ENCODE assay signal across 18 cellular contexts in genomic region chr4:179695175-179695574, GRCh38.
DNase-seq lines count a peak whose midpoint lies in the region; ATAC-seq, FAIRE-seq and TF ChIP-seq lines count a peak whose summit lies in the region.
"Had no signal": no experiment of that assay in that cellular context is flagged by ENCODE, and none has a peak within 500 bp of the region (broad histone marks: within the 10 kb centered on the region; RNA-seq: fewer than 3 reads in every experiment).

No MANE protein-coding gene starts in this region.

- FAIRE-seq in H54 (lab: Jason Lieb, UNC) (peak; percentile 41), RCC 7860 (lab: Jason Lieb, UNC) (no peak)

- intact Hi-C loops in heart left ventricle (cut with DNase I), result no loop called here

- H3K18ac ChIP-seq in mesenchymal stem cell (ENCODE audit: low read depth in 1 of 2, low read length in 2 of 2), result no peak overlapping the region

- no peak overlapping the region for H4K91ac ChIP-seq in mesenchymal stem cell (ENCODE audit: low read length)

- ATAC-seq in HG03095 (IDR thresholded peaks at IDR 0.05; ENCODE audit: unreplicated experiment), result no peak
- ATAC-seq in heart left ventricle, result no peak
- ATAC-seq: GM23338 had no signal

- H3K36me3 ChIP-seq in mesenchymal stem cell (ENCODE audit: control insufficient read depth in 1 of 2, insufficient read depth in 2 of 2, low read depth in 1 of 2, low read length in 2 of 2), result no peaks in the 10 kb centered on the region
- no peaks in the 10 kb centered on the region for H3K36me3 ChIP-seq in right atrium auricular region
- no peaks in the 10 kb centered on the region for H3K36me3 ChIP-seq in heart left ventricle
- H3K36me3 ChIP-seq: BLaER1 had no signal

- no peak overlapping the region for H2BK12ac ChIP-seq in mesenchymal stem cell (ENCODE audit: low read length in 2 of 2)

- H3K4me3 ChIP-seq in mesenchymal stem cell (ENCODE audit: insufficient read depth in 1 of 2, low read depth in 1 of 2, low read length in 2 of 2), result no peak overlapping the region
- H3K4me3 ChIP-seq in right atrium auricular region, result no peak overlapping the region
- H3K4me3 ChIP-seq in heart left ventricle, result no peak overlapping the region
- H3K4me3 ChIP-seq: BLaER1, GM23338 had no signal

- WGBS in mesenchymal stem cell, result 10% methylated on average over 4 of the region's 5 CpGs
- WGBS in heart left ventricle, 4 donors, result 73 to 81% (median 77%) methylated on average over 5 of the region's 5 CpGs

- H3K27ac ChIP-seq in mesenchymal stem cell (ENCODE audit: low read length, poor library complexity, severe bottlenecking) (peak overlapping the region; percentile 42), right atrium auricular region (no peak overlapping the region), heart left ventricle (no peak overlapping the region)
- H3K27ac ChIP-seq: BLaER1 had no signal

- no peak overlapping the region for H2AFZ ChIP-seq in mesenchymal stem cell (ENCODE audit: low read depth, low read length)
- H2AFZ ChIP-seq: GM23338 had no signal

- H3K27me3 ChIP-seq in mesenchymal stem cell (ENCODE audit: control insufficient read depth in 1 of 2, insufficient read depth in 1 of 2, low read length in 2 of 2) (no peaks in the 10 kb centered on the region), right atrium auricular region (no peaks in the 10 kb centered on the region), heart left ventricle (no peaks in the 10 kb centered on the region)
- H3K27me3 ChIP-seq: BLaER1 had no signal

- no peak overlapping the region for H2BK120ac ChIP-seq in mesenchymal stem cell (ENCODE audit: low read depth, low read length)

- no peak overlapping the region for H3K9ac ChIP-seq in mesenchymal stem cell (ENCODE audit: low read length)
- H3K9ac ChIP-seq: BLaER1 had no signal

- DNase-seq in H54 (ENCODE audit: insufficient read length, low spot score), result peak; percentile 1
- peak; percentile 4 for DNase-seq in RCC 7860 (ENCODE audit: low spot score)
- DNase-seq in brain pericyte (ENCODE audit: low read depth, low spot score), result peak; percentile 5
- DNase-seq in mesenchymal stem cell, result peak; percentile 88
- no peak for DNase-seq in right atrium auricular region (ENCODE audit: low spot score)
- DNase-seq in NCI-H2196 (lab: John Stamatoyannopoulos, UW; ENCODE audit: unreplicated experiment), result no peak
- DNase-seq in heart left ventricle, result no peak
- DNase-seq: activated CD4-positive, CD25-positive, alpha-beta regulatory T cell; activated naive CD4-positive, alpha-beta T cell treated with anti-CD3 and anti-CD28 coated beads for 36 hours; DMS153; endodermal cell; glutamatergic neuron; islet precursor cell; NCI-H1417 treated with DMSO at 0.1 percent for 48 hours; NCI-H345 had no signal

- TF ChIP-seq POLR2A in H54 (IDR thresholded peaks at IDR 0.05; ENCODE audit: low read depth, low read length), result no peak
- TF ChIP-seq POLR2A in heart left ventricle (IDR thresholded peaks at IDR 0.05), result no peak

- H2BK15ac ChIP-seq in mesenchymal stem cell (ENCODE audit: low read depth, poor library complexity, severe bottlenecking), result no peak overlapping the region

- H4K8ac ChIP-seq in mesenchymal stem cell (ENCODE audit: low read length), result no peak overlapping the region

- H3K4me2 ChIP-seq in mesenchymal stem cell (ENCODE audit: low read length, poor library complexity, severe bottlenecking), result no peak overlapping the region
- H3K4me2 ChIP-seq: BLaER1, GM23338 had no signal

- no peak overlapping the region for H3K23ac ChIP-seq in mesenchymal stem cell (ENCODE audit: low read length in 2 of 2)

- no peak overlapping the region for H2BK5ac ChIP-seq in mesenchymal stem cell (ENCODE audit: low read depth, low read length, poor library complexity, severe bottlenecking)

- TF ChIP-seq CTCF in right atrium auricular region (IDR thresholded peaks at IDR 0.05) (no peak), heart left ventricle (IDR thresholded peaks at IDR 0.05) (no peak)

- no peaks in the 10 kb centered on the region for H3K4me1 ChIP-seq in mesenchymal stem cell (ENCODE audit: control insufficient read depth, insufficient read depth, low read depth, low read length)
- H3K4me1 ChIP-seq in right atrium auricular region, result no peaks in the 10 kb centered on the region
- H3K4me1 ChIP-seq in heart left ventricle, result no peaks in the 10 kb centered on the region
- H3K4me1 ChIP-seq: BLaER1 had no signal

- H3K79me1 ChIP-seq in mesenchymal stem cell (replicated peaks; ENCODE audit: low read length, poor library complexity, severe bottlenecking), result no peaks in the 10 kb centered on the region

- H3K9me3 ChIP-seq in mesenchymal stem cell (ENCODE audit: control insufficient read depth, low read length) (peaks cover 21% of the 10 kb centered on the region), right atrium auricular region (no peaks in the 10 kb centered on the region), heart left ventricle (peaks cover 0 to 3% (median 0%) of the 10 kb centered on the region in 12 donors)
- H3K9me3 ChIP-seq: BLaER1 had no signal

- no peak overlapping the region for H3K4ac ChIP-seq in mesenchymal stem cell (ENCODE audit: low read depth in 1 of 2, low read length in 2 of 2)

- no peak overlapping the region for H3K14ac ChIP-seq in mesenchymal stem cell (ENCODE audit: low read length in 2 of 2)

- H2AK5ac ChIP-seq in mesenchymal stem cell (ENCODE audit: low read length, severe bottlenecking), result no peak overlapping the region

Comparison
In these comparisons a context has a peak if more than half of its experiments do, and no peak if none do; other contexts are left out.
1. DNase-seq: peak in H54 (single experiment), RCC 7860 (single experiment), brain pericyte (single experiment) and mesenchymal stem cell (single experiment); none in right atrium auricular region (single experiment), NCI-H2196 (single experiment) and heart left ventricle (0 of 5).